Comparison of ENCODE assay signal across 24 cellular contexts in the genomic region with DNA sequence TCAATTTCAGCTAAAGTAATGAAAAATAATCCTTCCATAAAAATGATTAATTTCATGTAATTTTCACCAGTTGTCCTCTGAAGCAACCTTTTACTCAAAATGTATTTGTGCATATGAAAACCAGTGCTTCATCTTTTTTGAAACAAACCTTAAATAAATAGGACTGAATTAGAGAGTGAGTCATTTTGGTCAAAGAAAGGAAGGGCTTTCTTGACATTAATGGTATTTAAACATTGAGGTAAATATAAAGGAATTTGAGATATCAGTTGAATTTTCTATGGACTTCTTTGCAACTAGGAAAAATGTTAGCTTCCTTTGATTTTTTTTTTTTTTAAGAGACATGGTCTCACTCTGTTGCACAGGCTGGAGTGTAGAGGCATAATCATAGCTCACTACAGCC. TPM values are rescaled to one million over a fixed set of nuclear protein-coding genes. Genes with fewer than 3 reads are reported as not detected.
"Had no signal": no experiment of that assay in that cellular context is flagged by ENCODE, and none has a peak within 500 bp of the region (broad histone marks: within the 10 kb centered on the region; RNA-seq: fewer than 3 reads in every experiment).

No MANE protein-coding gene starts in this region.

- H3K9me3 ChIP-seq: gastrocnemius medialis, sigmoid colon, spleen, testis, uterus had no signal

- H3K4me3 ChIP-seq: gastrocnemius medialis, neural progenitor cell, sigmoid colon, spleen, testis, uterus had no signal

- DNase-seq: activated CD4-positive, alpha-beta memory T cell treated with anti-CD3 and anti-CD28 coated beads, Interleukin-2, amount 10 ng/mL, durations not matched to agents 7 days and 5 days; activated CD4-positive, alpha-beta T cell treated with anti-CD3 and anti-CD28 coated beads, Interleukin-2, amount 10 ng/mL, durations not matched to agents 24 days and 14 days; activated CD4-positive, CD25-positive, alpha-beta regulatory T cell; activated CD8-positive, alpha-beta memory T cell treated with anti-CD3 and anti-CD28 coated beads, Interleukin-2, amount 10 ng/mL, durations not matched to agents 7 days and 5 days; activated gamma-delta T cell; activated naive CD4-positive, alpha-beta T cell treated with anti-CD3 and anti-CD28 coated beads, Interleukin-2, amount 50 U/mL, for 16 hours; activated naive CD8-positive, alpha-beta T cell treated with anti-CD3 and anti-CD28 coated beads, Interleukin-2, amount 50 U/mL, for 24 hours; activated T-cell treated with anti-CD3 and anti-CD28 coated beads for 4 hours; caudate nucleus; effector memory CD4-positive, alpha-beta T cell; gastrocnemius medialis; hippocampal formation; left ventricle myocardium superior; mammary epithelial cell; naive thymus-derived CD8-positive, alpha-beta T cell; retina; sigmoid colon; spleen; stimulated activated CD4-positive, alpha-beta T cell treated with anti-CD3 and anti-CD28 coated beads, Interleukin-4, amount 100 ng/mL, for 1 hour; stimulated activated naive CD4-positive, alpha-beta T cell; testis; trophoblast cell; uterus had no signal

- H3K36me3 ChIP-seq: gastrocnemius medialis, spleen, uterus had no signal

- ATAC-seq: activated CD8-positive, alpha-beta memory T cell treated with anti-CD3 and anti-CD28 coated beads, Interleukin-2, amount 10 ng/mL, durations not matched to agents 7 days and 5 days; activated naive CD8-positive, alpha-beta T cell treated with anti-CD3 and anti-CD28 coated beads, Interleukin-2, amount 50 U/mL, for 24 hours; gastrocnemius medialis; left ventricle myocardium superior; naive thymus-derived CD8-positive, alpha-beta T cell had no signal

- H3K27me3 ChIP-seq: gastrocnemius medialis, neural progenitor cell, sigmoid colon, spleen, testis, uterus had no signal

- H3K27ac ChIP-seq: gastrocnemius medialis, neural progenitor cell, sigmoid colon, spleen, testis, uterus had no signal

- H3K4me2 ChIP-seq: neural progenitor cell had no signal

- H2AFZ ChIP-seq: neural progenitor cell had no signal

- H3K4me1 ChIP-seq: gastrocnemius medialis, neural progenitor cell, spleen, testis, uterus had no signal

- H3K9ac ChIP-seq: neural progenitor cell had no signal

RNA-seq across cellular contexts. Expression of gene SNX7, which starts 38.7 kb away (rescaled TPM):
- total RNA-seq: activated CD4-positive, alpha-beta T cell treated with anti-CD3 and anti-CD28 coated beads, Interleukin-2, amount 10 ng/mL, durations not matched to agents 24 days and 14 days; activated CD8-positive, alpha-beta memory T cell treated with anti-CD3 and anti-CD28 coated beads, Interleukin-2, amount 10 ng/mL, durations not matched to agents 7 days and 5 days; naive thymus-derived CD8-positive, alpha-beta T cell had no signal
